In genomic region chr7:151866761-151867650, GRCh38 we compare ENCODE assay signal across 1 cellular context.
TF ChIP-seq lines count a peak whose summit lies in the region.

No MANE protein-coding gene starts in this region.

TF ChIP-seq in K562, 482 proteins besides CTCF, POLR2A, EP300 and RAD21 (continued from another document):
- no peak for TF ChIP-seq MGA (IDR thresholded peaks at IDR 0.05)
TF ChIP-seq in K562: peak in this region for 1.
